Comparison of ENCODE assay signal across 8 cellular contexts in genomic region chr17:28720247-28720996, GRCh38. TPM values are rescaled to one million over a fixed set of nuclear protein-coding genes. Genes with fewer than 3 reads are reported as not detected.
DNase-seq lines count a peak whose midpoint lies in the region; ATAC-seq, FAIRE-seq and TF ChIP-seq lines count a peak whose summit lies in the region.

No MANE protein-coding gene starts in this region.

- H3K27ac ChIP-seq in Panc1 (ENCODE audit: low read length) (peak overlapping the region; percentile 99), cingulate gyrus (ENCODE audit: low read depth, low read length) (peak overlapping the region; percentile 83)

- DNase-seq in GM12891 (ENCODE audit: insufficient read length, low spot score), result no peak
- no peak for DNase-seq in Panc1 (ENCODE audit: low read depth, low spot score)
- DNase-seq in naive thymus-derived CD8-positive, alpha-beta T cell, result peak in 1 of 10 donors; percentile 39
- DNase-seq in islet precursor cell, result no peak
- DNase-seq in SIG-M5 (lab: John Stamatoyannopoulos, UW), result no peak
- no peak for DNase-seq in DMS153 (lab: John Stamatoyannopoulos, UW)

- intact Hi-C loops in Panc1 (cut with micrococcal nuclease; ENCODE audit: unreplicated experiment), result loop anchor here (10.0 kb wide), 1 partner anchor 184 kb away; the partner anchor contains the start of gene DHRS13

- FAIRE-seq in GM12891 (lab: Jason Lieb, UNC), result no peak

- TF ChIP-seq POLR2A in GM12891 (IDR thresholded peaks at IDR 0.05; ENCODE audit: low read depth, low read length), result peak; percentile 61

- CTCF ChIA-PET in Panc1 (lab: Charles Lee), result interaction anchor here (0.6 kb wide), 1 partner anchor 106 kb away, joined by 4 read pairs; no protein-coding TSS in a partner anchor

- H3K27ac Mint-ChIP-seq in naive thymus-derived CD8-positive, alpha-beta T cell, result peak overlapping the region; percentile 96 to 100 (median 98)

- peak overlapping the region; percentile 93 to 99 (median 98) for H3K4me3 Mint-ChIP-seq in naive thymus-derived CD8-positive, alpha-beta T cell

- no peaks in the 10 kb centered on the region for H3K27me3 ChIP-seq in Panc1 (ENCODE audit: control insufficient read depth, insufficient read depth, low read length)

- in situ Hi-C loops in Panc1 (cut with HindIII; ENCODE audit: low pct_unique_long_range_greater_than_20kb, low sequenced_read_pairs), result no loop called here

- peaks cover 9 to 54% (median 25%) of the 10 kb centered on the region in 3 donors for H3K36me3 Mint-ChIP-seq in naive thymus-derived CD8-positive, alpha-beta T cell

- H3K9me3 ChIP-seq in Panc1 (ENCODE audit: control insufficient read depth, insufficient read depth, low read depth, low read length), result no peaks in the 10 kb centered on the region

- H3K4me3 ChIP-seq in Panc1 (ENCODE audit: low read depth in 2 of 2, low read length in 2 of 2), result peak overlapping the region; percentile 58 to 88

- TSS peak; percentile 94 for BruUV-seq in Panc1 (replicated peaks; lab: Mats Ljungman, UMichigan)

- peaks cover 20 to 75% (median 56%) of the 10 kb centered on the region in 4 donors for H3K4me1 Mint-ChIP-seq in naive thymus-derived CD8-positive, alpha-beta T cell

- ATAC-seq in Panc1, result no peak
- peak in 1 of 2 donors; percentile 0 for ATAC-seq in naive thymus-derived CD8-positive, alpha-beta T cell
- no peak for ATAC-seq in GM21360 (IDR thresholded peaks at IDR 0.05; ENCODE audit: unreplicated experiment)

- peaks cover 0 to 20% (median 7%) of the 10 kb centered on the region in 5 donors for H3K27me3 Mint-ChIP-seq in naive thymus-derived CD8-positive, alpha-beta T cell

- TF ChIP-seq CTCF in Panc1 (IDR thresholded peaks at IDR 0.05), result no peak

- peaks cover 50% of the 10 kb centered on the region for H3K4me1 ChIP-seq in Panc1 (ENCODE audit: control insufficient read depth, insufficient read depth, low read length)

- POLR2A ChIA-PET in Panc1 (lab: Charles Lee), result interaction anchor here (0.6 to 1.6 kb wide), 5 partner anchors 9 to 143 kb away, joined by 3 to 39 read pairs (median 3); partner anchors contain the start of genes ALDOC and PROCA1
- POLR2A ChIA-PET in naive thymus-derived CD8-positive, alpha-beta T cell (lab: Charles Lee), result interaction anchor here (0.8 to 4.5 kb wide), 23 partner anchors 8 to 419 kb away, joined by 3 to 112 read pairs (median 7); partner anchors contain the start of genes BLTP2, FAM222B, FLOT2 and IFT20

- H3K9me3 Mint-ChIP-seq in naive thymus-derived CD8-positive, alpha-beta T cell, result no peaks in the 10 kb centered on the region

- H3K36me3 ChIP-seq in Panc1 (ENCODE audit: control insufficient read depth, insufficient read depth, low read length), result peaks cover 30% of the 10 kb centered on the region

TF ChIP-seq in GM12891, 5 proteins besides CTCF, POLR2A, EP300 and RAD21:
- TF ChIP-seq PAX5 (IDR thresholded peaks at IDR 0.05; ENCODE audit: insufficient read depth, low read length, severe bottlenecking), result no peak
- no peak for TF ChIP-seq POU2F2 (IDR thresholded peaks at IDR 0.05; ENCODE audit: low read depth, low read length)
- TF ChIP-seq SPI1 (IDR thresholded peaks at IDR 0.05; ENCODE audit: low read depth, low read length), result no peak
- TF ChIP-seq TAF1 (IDR thresholded peaks at IDR 0.05; ENCODE audit: low read depth, low read length), result no peak
- TF ChIP-seq POLR2AphosphoS5 (IDR thresholded peaks at IDR 0.05; ENCODE audit: low read depth, low read length), result peak; percentile 82; the same call in 1 of the 2 replicates

RNA-seq across cellular contexts. Expression of gene RPL23A, which starts 0.6 kb away (rescaled TPM):
- 3,809 TPM for polyA plus RNA-seq in GM12891 (2012; ENCODE audit: low read depth, missing spikeins)
- total RNA-seq in Panc1 (2021; ENCODE audit: unreplicated experiment), result 1,475 TPM
- polyA plus RNA-seq in Panc1 (2012; ENCODE audit: insufficient read length), result 1,113 TPM
- total RNA-seq in naive thymus-derived CD8-positive, alpha-beta T cell, result 1,000 to 10,000 TPM; 3,189 to 3,253 TPM
- polyA plus RNA-seq in naive thymus-derived CD8-positive, alpha-beta T cell, result 1,000 to 10,000 TPM; 6,432 to 6,679 (median 6,593) TPM

RNA-seq across cellular contexts. Expression of gene RAB34, which starts 2.8 kb away (rescaled TPM):
- polyA plus RNA-seq in GM12891 (2012; ENCODE audit: low read depth, missing spikeins), result 5.3 TPM
- 284 TPM for total RNA-seq in Panc1 (2021; ENCODE audit: unreplicated experiment)
- 260 TPM for polyA plus RNA-seq in Panc1 (2012; ENCODE audit: insufficient read length)
- 1 to 10 TPM; 5.0 to 5.7 TPM for total RNA-seq in naive thymus-derived CD8-positive, alpha-beta T cell
- 10 to 100 TPM in 1 of 3 donors, 1 to 10 TPM in 2; 3.3 to 10.2 (median 7.7) TPM for polyA plus RNA-seq in naive thymus-derived CD8-positive, alpha-beta T cell

RNA-seq across cellular contexts. Expression of gene TLCD1, which starts 5.6 kb away (rescaled TPM):
- 10.3 TPM for polyA plus RNA-seq in GM12891 (2012; ENCODE audit: low read depth, missing spikeins)
- total RNA-seq in Panc1 (2021; ENCODE audit: unreplicated experiment), result 55.7 TPM
- 52.2 TPM for polyA plus RNA-seq in Panc1 (2012; ENCODE audit: insufficient read length)
- under 1 TPM in 1 of 2 experiments, not detected in 1; 0.88 TPM for total RNA-seq in naive thymus-derived CD8-positive, alpha-beta T cell
- polyA plus RNA-seq in naive thymus-derived CD8-positive, alpha-beta T cell, result under 1 TPM in 1 of 3 donors, not detected in 2; 0.22 TPM

RNA-seq across cellular contexts. Expression of gene NEK8, which starts 8.2 kb away (rescaled TPM):
- 7.2 TPM for polyA plus RNA-seq in GM12891 (2012; ENCODE audit: low read depth, missing spikeins)
- total RNA-seq in Panc1 (2021; ENCODE audit: unreplicated experiment), result 11.9 TPM
- 9.1 TPM for polyA plus RNA-seq in Panc1 (2012; ENCODE audit: insufficient read length)
- total RNA-seq in naive thymus-derived CD8-positive, alpha-beta T cell, result 10 to 100 TPM; 12.8 to 15.1 TPM
- 1 to 10 TPM; 3.2 to 4.0 (median 3.4) TPM for polyA plus RNA-seq in naive thymus-derived CD8-positive, alpha-beta T cell

RNA-seq across cellular contexts. Expression of gene PROCA1, which starts 8.7 kb away (rescaled TPM):
- polyA plus RNA-seq in GM12891 (2012; ENCODE audit: low read depth, missing spikeins), result 2.1 TPM
- total RNA-seq in Panc1 (2021; ENCODE audit: unreplicated experiment), result 4.9 TPM
- 3.6 TPM for polyA plus RNA-seq in Panc1 (2012; ENCODE audit: insufficient read length)
- 10 to 100 TPM; 16.7 to 17.3 TPM for total RNA-seq in naive thymus-derived CD8-positive, alpha-beta T cell
- 1 to 10 TPM in 1 of 3 donors, under 1 TPM in 2; 0.16 to 2.0 (median 0.20) TPM for polyA plus RNA-seq in naive thymus-derived CD8-positive, alpha-beta T cell

Comparison
In these comparisons a context has a peak if more than half of its experiments do, and no peak if none do; other contexts are left out.
1. RNA of gene RAB34, which starts 2.8 kb away (total RNA-seq): 284 TPM in Panc1 (single experiment); 5.0 to 5.7 TPM in naive thymus-derived CD8-positive, alpha-beta T cell; every median in the first group is over 10 times any median in the second.
2. RNA of gene TLCD1, which starts 5.6 kb away (total RNA-seq): 55.7 TPM in Panc1 (single experiment); 0.88 TPM in naive thymus-derived CD8-positive, alpha-beta T cell; every median in the first group is over 10 times any median in the second.